In the genomic region with DNA sequence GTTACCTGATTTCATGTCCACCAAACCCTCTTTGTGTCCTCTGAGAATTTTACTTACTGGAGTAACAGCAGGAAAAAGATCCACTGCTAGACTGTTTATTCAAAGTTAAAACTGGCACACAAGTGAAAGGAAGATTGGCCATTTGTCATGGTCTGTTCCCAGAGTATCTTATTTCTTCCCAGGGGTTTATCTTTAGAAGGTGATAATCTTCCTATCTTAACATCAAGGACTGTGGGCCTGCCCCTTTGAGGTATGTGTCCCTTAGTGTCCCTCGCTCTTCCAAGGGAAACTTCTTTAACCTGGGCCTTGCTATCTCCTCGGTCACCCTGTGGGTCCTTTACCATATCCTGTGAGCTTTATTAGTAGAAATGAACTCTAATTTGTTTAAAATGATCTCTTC, we compare ENCODE assay signal across 9 cellular contexts. TPM values are rescaled to one million over a fixed set of nuclear protein-coding genes. Genes with fewer than 3 reads are reported as not detected.
"Had no signal": no experiment of that assay in that cellular context is flagged by ENCODE, and none has a peak within 500 bp of the region (broad histone marks: within the 10 kb centered on the region; RNA-seq: fewer than 3 reads in every experiment).

No MANE protein-coding gene starts in this region.

- H3K4me3 ChIP-seq: GM23248, K562 had no signal

- DNase-seq: GM23248, GOT3, H9, HCEC 1CT, IMR-90 had no signal

- H2AFZ ChIP-seq: GM23248 had no signal

- H3K27ac Mint-ChIP-seq: H9 had no signal

- H3K9ac ChIP-seq: GM23248 had no signal

- FAIRE-seq: H54, HTR-8/SVneo, K562 had no signal

- H3K4me3 Mint-ChIP-seq: H9 had no signal

- H3K27ac ChIP-seq: GM23248 had no signal

- ATAC-seq: K562 had no signal

RNA-seq across cellular contexts. Expression of a gene that starts 49.7 kb away (rescaled TPM):
- total RNA-seq: HT-29 had no signal
